Comparison of ENCODE assay signal across 25 cellular contexts in the genomic region with DNA sequence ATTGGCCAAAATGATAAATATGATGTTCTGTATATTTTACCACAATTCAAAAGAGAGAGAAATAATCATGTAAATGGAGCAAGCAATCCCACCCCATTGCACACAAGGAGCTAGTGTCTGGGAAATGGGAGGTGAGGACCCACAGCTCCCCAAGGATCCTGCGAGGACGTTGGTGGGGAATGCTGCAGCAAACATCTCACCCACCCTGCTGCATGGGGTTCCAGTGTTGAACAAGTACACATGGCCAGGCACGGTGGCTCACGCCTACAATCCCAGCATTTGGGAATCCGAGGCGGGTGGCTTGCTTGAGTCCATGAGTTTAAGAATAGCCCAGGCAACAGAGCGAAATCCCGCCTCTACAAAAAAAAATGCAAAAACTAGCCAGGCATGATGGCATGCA. TPM values are rescaled to one million over a fixed set of nuclear protein-coding genes. Genes with fewer than 3 reads are reported as not detected.
DNase-seq lines count a peak whose midpoint lies in the region; ATAC-seq and TF ChIP-seq lines count a peak whose summit lies in the region.
"Had no signal": no experiment of that assay in that cellular context is flagged by ENCODE, and none has a peak within 500 bp of the region (broad histone marks: within the 10 kb centered on the region; RNA-seq: fewer than 3 reads in every experiment).

No MANE protein-coding gene starts in this region.

- no peak for TF ChIP-seq CTCF in activated B cell treated with CpG ODN at 0.5 μM for 24 hours (IDR thresholded peaks at IDR 0.05)

- intact Hi-C loops in activated B cell treated with CpG ODN at 0.5 μM for 24 hours (cut with micrococcal nuclease) = loop anchor here (2.0 kb wide), 1 partner anchor 14 kb away; no protein-coding TSS in a partner anchor

- H3K27me3 Mint-ChIP-seq in activated naive CD4-positive, alpha-beta T cell treated with anti-CD3 and anti-CD28 coated beads, Interleukin-2, amount 10 ng/mL, durations not matched to agents 7 days and 5 days = no peaks in the 10 kb centered on the region
- H3K27me3 Mint-ChIP-seq in activated B cell treated with CpG ODN at 0.5 μM for 24 hours (no peaks in the 10 kb centered on the region), immature natural killer cell (ENCODE audit: low read depth in 3 of 3) (peaks cover 0 to 3% (median 1%) of the 10 kb centered on the region in 3 donors)
- no peaks in the 10 kb centered on the region for H3K27me3 Mint-ChIP-seq in stimulated activated naive B cell treated with anti-CD40 and anti-IgM and Interleukin-4, amounts not matched to agents 10 μg/mL and 1 μg/mL and 100 μg/mL, for 72 hours

- peaks cover 58% of the 10 kb centered on the region for H3K36me3 Mint-ChIP-seq in activated naive CD4-positive, alpha-beta T cell treated with anti-CD3 and anti-CD28 coated beads, Interleukin-2, amount 10 ng/mL, durations not matched to agents 7 days and 5 days
- H3K36me3 Mint-ChIP-seq in activated B cell treated with CpG ODN at 0.5 μM for 24 hours (ENCODE audit: low read depth) (peaks cover 49% of the 10 kb centered on the region), immature natural killer cell (peaks cover 11 to 21% (median 13%) of the 10 kb centered on the region in 3 donors)
- H3K36me3 Mint-ChIP-seq in stimulated activated naive B cell treated with anti-CD40 and anti-IgM and Interleukin-4, amounts not matched to agents 10 μg/mL and 1 μg/mL and 100 μg/mL, for 72 hours = peaks cover 51 to 61% of the 10 kb centered on the region in 2 donors

- H3K9me3 Mint-ChIP-seq in activated naive CD4-positive, alpha-beta T cell treated with anti-CD3 and anti-CD28 coated beads, Interleukin-2, amount 10 ng/mL, durations not matched to agents 7 days and 5 days = no peaks in the 10 kb centered on the region
- H3K9me3 Mint-ChIP-seq in activated B cell treated with CpG ODN at 0.5 μM for 24 hours (no peaks in the 10 kb centered on the region), immature natural killer cell (no peaks in the 10 kb centered on the region)
- H3K9me3 Mint-ChIP-seq in stimulated activated naive B cell treated with anti-CD40 and anti-IgM and Interleukin-4, amounts not matched to agents 10 μg/mL and 1 μg/mL and 100 μg/mL, for 72 hours = no peaks in the 10 kb centered on the region

- ATAC-seq in activated B cell treated with CpG ODN at 0.5 μM for 24 hours (ENCODE audit: low read depth) (no peak), HG02981 (IDR thresholded peaks at IDR 0.05; ENCODE audit: unreplicated experiment) (no peak)
- no peak for ATAC-seq in stimulated activated naive B cell treated with anti-CD40 and anti-IgM and Interleukin-4, amounts not matched to agents 10 μg/mL and 1 μg/mL and 100 μg/mL, for 72 hours (replicated peaks)
- ATAC-seq: heart left ventricle, left colon, pancreas, right cardiac atrium had no signal

- DNase-seq in activated naive CD4-positive, alpha-beta T cell treated with anti-CD3 and anti-CD28 coated beads, Interleukin-2, amount 10 ng/mL, durations not matched to agents 7 days and 5 days = no peak
- DNase-seq in activated naive CD4-positive, alpha-beta T cell (lab: John Stamatoyannopoulos, UW) = no peak
- DNase-seq in activated B cell treated with CpG ODN at 0.5 μM for 24 hours (no peak), immature natural killer cell (no peak), AG08395 (ENCODE audit: low spot score) (no peak), NCI-H526 treated with DMSO at 0.1 percent for 48 hours (lab: John Stamatoyannopoulos, UW) (no peak)
- DNase-seq in stimulated activated naive B cell treated with anti-CD40 and anti-IgM and Interleukin-4, amounts not matched to agents 10 μg/mL and 1 μg/mL and 100 μg/mL, for 72 hours = no peak
- DNase-seq: aorta, dorsolateral prefrontal cortex, HCEC 1CT, KG1, mesenchymal stem cell, NCI-H146, NCI-H69, pancreas, right cardiac atrium, T-helper 9 cell had no signal

- POLR2A ChIA-PET in activated B cell treated with CpG ODN at 0.5 μM for 24 hours (lab: Charles Lee) = interaction anchor here (1.1 to 2.8 kb wide), 2 partner anchors 16 to 23 kb away, joined by 4 to 13 read pairs; no protein-coding TSS in a partner anchor

- peaks cover 57% of the 10 kb centered on the region for H3K4me1 Mint-ChIP-seq in activated naive CD4-positive, alpha-beta T cell treated with anti-CD3 and anti-CD28 coated beads, Interleukin-2, amount 10 ng/mL, durations not matched to agents 7 days and 5 days
- H3K4me1 Mint-ChIP-seq in activated B cell treated with CpG ODN at 0.5 μM for 24 hours (peaks cover 86% of the 10 kb centered on the region), immature natural killer cell (peaks cover 91% of the 10 kb centered on the region in 2 donors)
- peaks cover 55 to 85% of the 10 kb centered on the region in 2 donors for H3K4me1 Mint-ChIP-seq in stimulated activated naive B cell treated with anti-CD40 and anti-IgM and Interleukin-4, amounts not matched to agents 10 μg/mL and 1 μg/mL and 100 μg/mL, for 72 hours

- CTCF ChIA-PET in activated naive CD4-positive, alpha-beta T cell treated with anti-CD3 and anti-CD28 coated beads, Interleukin-2, amount 10 ng/mL, durations not matched to agents 7 days and 5 days (lab: Charles Lee) = interaction anchor here (1.1 kb wide), 1 partner anchor 30 kb away, joined by 4 read pairs; no protein-coding TSS in a partner anchor
- CTCF ChIA-PET in activated B cell treated with CpG ODN at 0.5 μM for 24 hours (lab: Charles Lee) = interaction anchor here (1.3 kb wide), 1 partner anchor 135 kb away, joined by 3 read pairs; no protein-coding TSS in a partner anchor

- peak overlapping the region; percentile 79 for H3K27ac Mint-ChIP-seq in activated naive CD4-positive, alpha-beta T cell treated with anti-CD3 and anti-CD28 coated beads, Interleukin-2, amount 10 ng/mL, durations not matched to agents 7 days and 5 days
- H3K27ac Mint-ChIP-seq in activated B cell treated with CpG ODN at 0.5 μM for 24 hours (peak overlapping the region; percentile 13), immature natural killer cell (peak overlapping the region; percentile 68 to 90 (median 84))
- peak overlapping the region; percentile 33 for H3K27ac Mint-ChIP-seq in stimulated activated naive B cell treated with anti-CD40 and anti-IgM and Interleukin-4, amounts not matched to agents 10 μg/mL and 1 μg/mL and 100 μg/mL, for 72 hours

- no peak overlapping the region for H3K4me3 Mint-ChIP-seq in activated naive CD4-positive, alpha-beta T cell treated with anti-CD3 and anti-CD28 coated beads, Interleukin-2, amount 10 ng/mL, durations not matched to agents 7 days and 5 days
- H3K4me3 Mint-ChIP-seq in activated B cell treated with CpG ODN at 0.5 μM for 24 hours (no peak overlapping the region), immature natural killer cell (peak overlapping the region; percentile 18 to 74 (median 55))
- H3K4me3 Mint-ChIP-seq in stimulated activated naive B cell treated with anti-CD40 and anti-IgM and Interleukin-4, amounts not matched to agents 10 μg/mL and 1 μg/mL and 100 μg/mL, for 72 hours = peak overlapping the region in 1 of 2 donors; percentile 19

RNA-seq across cellular contexts. Expression of gene STK10, which starts 29.0 kb away (rescaled TPM):
- 233 and 276 TPM in 2 replicates for total RNA-seq in activated B cell treated with CpG ODN at 0.5 μM for 24 hours
- polyA plus RNA-seq in immature natural killer cell = 100 to 1,000 TPM in 1 of 3 donors, 10 to 100 TPM in 2; 24.8 to 274 (median 54.9) TPM

RNA-seq across cellular contexts. Expression of gene EFCAB9, which starts 35.0 kb away (rescaled TPM):
- total RNA-seq in activated B cell treated with CpG ODN at 0.5 μM for 24 hours = not detected in 2 replicates
- polyA plus RNA-seq in immature natural killer cell = not detected
- total RNA-seq: aorta, cardiac septum, dorsolateral prefrontal cortex, heart left ventricle, HT1080, left colon, myocyte, pancreas, right cardiac atrium, subcutaneous adipose tissue, ureter had no signal
- polyA plus RNA-seq: aorta, heart left ventricle, pancreas, right cardiac atrium had no signal

Comparison
In these comparisons a context has a peak if more than half of its experiments do, and no peak if none do; other contexts are left out.
1. H3K27ac Mint-ChIP-seq: peak in every context shown above with its lines; median percentile 84 in immature natural killer cell; 79 in activated naive CD4-positive, alpha-beta T cell treated with anti-CD3 and anti-CD28 coated beads, Interleukin-2, amount 10 ng/mL, durations not matched to agents 7 days and 5 days; 33 in stimulated activated naive B cell treated with anti-CD40 and anti-IgM and Interleukin-4, amounts not matched to agents 10 μg/mL and 1 μg/mL and 100 μg/mL, for 72 hours; 13 in activated B cell treated with CpG ODN at 0.5 μM for 24 hours.
2. H3K4me3 Mint-ChIP-seq: peak in immature natural killer cell (5 of 5); none in activated naive CD4-positive, alpha-beta T cell treated with anti-CD3 and anti-CD28 coated beads, Interleukin-2, amount 10 ng/mL, durations not matched to agents 7 days and 5 days (single experiment) and activated B cell treated with CpG ODN at 0.5 μM for 24 hours (single experiment).